8 cellular contexts compared by ENCODE assay signal in genomic region chr12:10153271-10154144, GRCh38. TPM values are rescaled to one million over a fixed set of nuclear protein-coding genes. Genes with fewer than 3 reads are reported as not detected.
DNase-seq lines count a peak whose midpoint lies in the region; ATAC-seq and TF ChIP-seq lines count a peak whose summit lies in the region.

No MANE protein-coding gene starts in this region.

- peaks cover 4% of the 10 kb centered on the region for H3K4me1 ChIP-seq in KMS-11 (ENCODE audit: low read depth, poor library complexity, severe bottlenecking)
- H3K4me1 ChIP-seq in trophoblast cell (ENCODE audit: control insufficient read depth in 1 of 2, insufficient read depth in 2 of 2, low read length in 2 of 2), result peaks cover 3 to 5% of the 10 kb centered on the region in 2 experiments
- peaks cover 0 to 14% (median 6%) of the 10 kb centered on the region in 4 donors for H3K4me1 ChIP-seq in tibial artery

- no peaks in the 10 kb centered on the region for H3K36me3 Mint-ChIP-seq in activated naive CD8-positive, alpha-beta T cell treated with anti-CD3 and anti-CD28 coated beads, Interleukin-2, amount 50 U/mL, for 24 hours (ENCODE audit: low read depth)

- peaks cover 14% of the 10 kb centered on the region for H3K27me3 Mint-ChIP-seq in activated naive CD8-positive, alpha-beta T cell treated with anti-CD3 and anti-CD28 coated beads, Interleukin-2, amount 50 U/mL, for 24 hours

- TF ChIP-seq CTCF in 22Rv1 (IDR thresholded peaks at IDR 0.05), result peak; percentile 99
- TF ChIP-seq CTCF in KMS-11 (conservative IDR thresholded peaks at IDR 0.05; ENCODE audit: low read depth, low read length), result peak; percentile 89
- peak; percentile 70 to 85 for TF ChIP-seq CTCF in tibial artery (IDR thresholded peaks at IDR 0.05)

- WGBS in trophoblast cell (ENCODE audit: extremely low coverage, insufficient coverage, insufficient read length), result no CpG with 5 or more reads among the region's 46 CpGs

- peak overlapping the region; percentile 23 for H4K8ac ChIP-seq in trophoblast cell (ENCODE audit: low read depth, low read length)

- H3K36me3 ChIP-seq in KMS-11 (ENCODE audit: insufficient read depth), result no peaks in the 10 kb centered on the region
- no peaks in the 10 kb centered on the region for H3K36me3 ChIP-seq in trophoblast cell (ENCODE audit: control insufficient read depth in 1 of 2, insufficient read depth in 2 of 2, low read length in 2 of 2)
- no peaks in the 10 kb centered on the region for H3K36me3 ChIP-seq in tibial artery

- H2BK5ac ChIP-seq in trophoblast cell (ENCODE audit: low read depth, low read length, poor library complexity), result no peak overlapping the region

- peak; percentile 74 for ATAC-seq in GM18517 (IDR thresholded peaks at IDR 0.05; ENCODE audit: unreplicated experiment)
- peak; percentile 87 for ATAC-seq in activated naive CD8-positive, alpha-beta T cell treated with anti-CD3 and anti-CD28 coated beads, Interleukin-2, amount 50 U/mL, for 24 hours
- ATAC-seq in left cardiac atrium, result peak; percentile 92 to 95

- peak overlapping the region; percentile 56 for H3K9ac ChIP-seq in KMS-11
- peak overlapping the region; percentile 63 for H3K9ac ChIP-seq in trophoblast cell (ENCODE audit: low read length)

- H3K9me3 ChIP-seq in trophoblast cell (ENCODE audit: insufficient read depth, low read depth, low read length) (no peaks in the 10 kb centered on the region), tibial artery (no peaks in the 10 kb centered on the region)

- no peaks in the 10 kb centered on the region for H3K9me3 Mint-ChIP-seq in activated naive CD8-positive, alpha-beta T cell treated with anti-CD3 and anti-CD28 coated beads, Interleukin-2, amount 50 U/mL, for 24 hours

- H3K79me1 ChIP-seq in trophoblast cell (ENCODE audit: low read length), result peaks cover 5% of the 10 kb centered on the region

- no peak overlapping the region for H3K27ac ChIP-seq in 22Rv1
- peak overlapping the region; percentile 43; the same call in 1 of the 2 replicates for H3K27ac ChIP-seq in KMS-11
- H3K27ac ChIP-seq in trophoblast cell (ENCODE audit: low read depth, low read length), result no peak overlapping the region
- H3K27ac ChIP-seq in tibial artery, result peak overlapping the region; percentile 61 to 71

- no peak overlapping the region for H3K4ac ChIP-seq in trophoblast cell (ENCODE audit: low read depth, low read length)

- H3K27ac Mint-ChIP-seq in activated naive CD8-positive, alpha-beta T cell treated with anti-CD3 and anti-CD28 coated beads, Interleukin-2, amount 50 U/mL, for 24 hours, result peak overlapping the region; percentile 11

- H3K4me3 ChIP-seq in KMS-11 (IDR thresholded peaks at IDR 0.05; ENCODE audit: insufficient read depth, low read depth, low read length) (no peak overlapping the region), trophoblast cell (ENCODE audit: low read depth, low read length) (peak overlapping the region; percentile 75), tibial artery (peak overlapping the region; percentile 54 to 59)

- no peak overlapping the region for H3K18ac ChIP-seq in trophoblast cell (ENCODE audit: low read length)

- peak overlapping the region; percentile 85 for H3K4me3 Mint-ChIP-seq in activated naive CD8-positive, alpha-beta T cell treated with anti-CD3 and anti-CD28 coated beads, Interleukin-2, amount 50 U/mL, for 24 hours

- H3K79me2 ChIP-seq in KMS-11 (ENCODE audit: insufficient read depth, low read depth) (no peaks in the 10 kb centered on the region), trophoblast cell (ENCODE audit: control insufficient read depth, insufficient read depth, low read length, poor library complexity) (no peaks in the 10 kb centered on the region)

- H4K12ac ChIP-seq in trophoblast cell (ENCODE audit: low read depth, low read length), result peak overlapping the region; percentile 81

- peak overlapping the region; percentile 2 for H3K14ac ChIP-seq in trophoblast cell (ENCODE audit: low read length)

- intact Hi-C loops in left cardiac atrium (cut with DNase I), result loop anchor here in 1 of 2 donors (1.0 to 5.0 kb wide), 2 partner anchors 37 to 409 kb away; no protein-coding TSS in a partner anchor
- intact Hi-C loops in tibial artery (cut with DNase I; ENCODE audit: low total_unique reads), result loop anchor here (5.0 kb wide), 1 partner anchor 34 kb away; no protein-coding TSS in a partner anchor

- no peak overlapping the region for H2AK5ac ChIP-seq in trophoblast cell (ENCODE audit: low read length)

- H3K4me2 ChIP-seq in KMS-11 (peak overlapping the region; percentile 84), trophoblast cell (ENCODE audit: low read length) (peak overlapping the region; percentile 79)

- H4K20me1 ChIP-seq in KMS-11 (ENCODE audit: insufficient read depth), result no peaks in the 10 kb centered on the region

- DNase-seq in SW480 (ENCODE audit: low spot score) (peak; percentile 71), left cardiac atrium (peak; percentile 72), trophoblast cell (peak; percentile 54 to 87), tibial artery (peak; percentile 42 to 81)
- peak; percentile 60 for DNase-seq in activated naive CD8-positive, alpha-beta T cell treated with anti-CD3 and anti-CD28 coated beads, Interleukin-2, amount 50 U/mL, for 24 hours

- H3K27me3 ChIP-seq in KMS-11 (ENCODE audit: insufficient read depth, low read depth), result no peaks in the 10 kb centered on the region
- no peaks in the 10 kb centered on the region for H3K27me3 ChIP-seq in trophoblast cell (ENCODE audit: insufficient read depth, low read length)
- H3K27me3 ChIP-seq in tibial artery, result no peaks in the 10 kb centered on the region

- H2AFZ ChIP-seq in KMS-11 (ENCODE audit: low read depth) (peak overlapping the region; percentile 83), trophoblast cell (ENCODE audit: insufficient read depth, low read length, poor library complexity) (peak overlapping the region; percentile 53)

- peak overlapping the region; percentile 67 for H4K91ac ChIP-seq in trophoblast cell (ENCODE audit: low read depth, low read length)

- peaks cover 12% of the 10 kb centered on the region for H3K4me1 Mint-ChIP-seq in activated naive CD8-positive, alpha-beta T cell treated with anti-CD3 and anti-CD28 coated beads, Interleukin-2, amount 50 U/mL, for 24 hours

- no peak overlapping the region for H3K23ac ChIP-seq in trophoblast cell (ENCODE audit: low read length)

- peak overlapping the region; percentile 8 for H2BK12ac ChIP-seq in trophoblast cell (ENCODE audit: low read length)

- H2BK120ac ChIP-seq in trophoblast cell (ENCODE audit: insufficient read depth, low read length, poor library complexity), result peak overlapping the region; percentile 34

RNA-seq across cellular contexts. Expression of gene OLR1, which starts 18.4 kb away (rescaled TPM):
- under 1 TPM in 1 of 2 donors, not detected in 1; 0.60 TPM for total RNA-seq in left cardiac atrium
- polyA plus RNA-seq in trophoblast cell (2013), result 13.8 and 15.0 TPM in 2 replicates

RNA-seq across cellular contexts. Expression of gene CLEC7A, which starts 23.5 kb away (rescaled TPM):
- total RNA-seq in left cardiac atrium, result 10 to 100 TPM in 1 of 2 donors, 1 to 10 TPM in 1; 7.4 to 10.4 TPM
- 13.7 and 14.4 TPM in 2 replicates for polyA plus RNA-seq in trophoblast cell (2013)

RNA-seq across cellular contexts. Expression of gene TMEM52B, which starts 25.3 kb away (rescaled TPM):
- total RNA-seq in left cardiac atrium, result not detected
- polyA plus RNA-seq in trophoblast cell (2013), result 2.4 and 2.7 TPM in 2 replicates

RNA-seq across cellular contexts. Expression of gene CLEC1A, which starts 54.7 kb away (rescaled TPM):
- 1 to 10 TPM; 3.9 to 4.6 TPM for total RNA-seq in left cardiac atrium
- polyA plus RNA-seq in trophoblast cell (2013), result 33.5 and 36.4 TPM in 2 replicates

RNA-seq across cellular contexts. Expression of gene GABARAPL1, which starts 59.2 kb away (rescaled TPM):
- total RNA-seq in left cardiac atrium, result 100 to 1,000 TPM; 167 to 280 TPM
- 84.3 and 86.6 TPM in 2 replicates for polyA plus RNA-seq in trophoblast cell (2013)

Comparison
In these comparisons a context has a peak if more than half of its experiments do, and no peak if none do; other contexts are left out.
1. H3K27ac ChIP-seq: peak in KMS-11 (single experiment) and tibial artery (2 of 2); none in 22Rv1 (single experiment) and trophoblast cell (single experiment).
2. Peak in every context shown above with its lines, with median percentiles within 50 percentile points of each other: CTCF ChIP-seq, ATAC-seq and DNase-seq.